Comparison of ENCODE assay signal across 21 cellular contexts in the genomic region with DNA sequence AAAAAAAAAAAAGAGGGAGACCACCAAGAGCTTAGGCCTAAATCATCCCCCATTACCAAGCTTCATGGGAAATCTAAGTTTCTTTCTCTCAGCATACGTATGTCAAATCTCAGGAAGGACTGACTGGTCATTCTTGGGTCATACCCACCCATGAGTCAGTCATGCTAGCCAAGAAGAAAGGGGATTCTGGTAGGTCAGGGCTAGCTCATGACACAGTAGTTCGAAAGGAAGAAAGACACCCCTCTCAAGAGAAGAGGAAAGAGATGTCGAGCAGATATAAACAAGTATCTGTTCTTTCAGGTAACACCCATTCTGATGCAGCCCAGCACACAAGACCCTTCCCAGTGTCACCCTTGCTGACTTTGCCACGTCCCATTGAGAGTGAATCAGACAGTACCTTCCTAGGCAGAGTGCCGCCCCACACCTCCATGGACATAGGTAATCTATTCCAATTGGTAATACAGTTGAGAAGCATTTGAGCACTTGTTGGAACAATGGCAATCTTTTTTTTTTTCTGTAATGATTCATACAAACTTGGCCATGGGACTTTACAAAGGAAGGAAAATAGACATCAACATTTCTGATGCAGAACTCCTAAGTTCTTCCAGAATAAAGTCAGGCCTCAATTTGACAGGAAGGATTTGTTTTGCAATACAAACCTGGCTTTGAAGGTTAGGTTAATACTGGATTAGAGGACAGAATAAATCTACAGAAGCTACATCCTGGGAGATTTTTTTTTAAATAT.
"Had no signal": no experiment of that assay in that cellular context is flagged by ENCODE, and none has a peak within 500 bp of the region (broad histone marks: within the 10 kb centered on the region; RNA-seq: fewer than 3 reads in every experiment).

No MANE protein-coding gene starts in this region.

- DNase-seq: activated CD4-positive, alpha-beta T cell treated with anti-CD3 and anti-CD28 coated beads for 48 hours; activated CD4-positive, CD25-positive, alpha-beta regulatory T cell; activated CD8-positive, alpha-beta T cell treated with anti-CD3 and anti-CD28 coated beads for 36 hours; activated naive CD4-positive, alpha-beta T cell treated with Interleukin-2 at 50 U/mL for 16 hours; activated naive CD8-positive, alpha-beta T cell treated with anti-CD3 and anti-CD28 coated beads, Interleukin-2, amount 10 ng/mL, durations not matched to agents 7 days and 5 days; activated T-cell treated with anti-CD3 and anti-CD28 coated beads, Interleukin-2, amount 50 U/mL, for 24 hours; colonic mucosa; esophagus squamous epithelium; hippocampal formation; stimulated activated CD4-positive, alpha-beta T cell treated with anti-CD3 and anti-CD28 coated beads, Interleukin-2, amount 100 ng/mL, for 24 hours had no signal

- H3K9me3 Mint-ChIP-seq: activated CD8-positive, alpha-beta T cell treated with anti-CD3 and anti-CD28 coated beads for 36 hours; activated naive CD8-positive, alpha-beta T cell treated with anti-CD3 and anti-CD28 coated beads, Interleukin-2, amount 10 ng/mL, durations not matched to agents 7 days and 5 days; activated T-cell treated with anti-CD3 and anti-CD28 coated beads, Interleukin-2, amount 50 U/mL, for 24 hours; activated T-helper 2 cell treated with anti-CD3 and anti-CD28 coated beads, Interferon-gamma antibody, Interleukin-2, Interleukin-4, amounts not matched to agents 10 μg/mL and 5 μg/mL and 100 μg/mL, durations not matched to agents 14 hours and 24 hours and 36 hours; central memory CD8-positive, alpha-beta T cell; natural killer cell treated with Interleukin-12 subunit alpha and Interleukin-12 subunit beta and Interleukin-15 and Interleukin-18, amount 100 ng/mL, for 72 hours; stimulated activated naive CD8-positive, alpha-beta T cell treated with anti-CD3 and anti-CD28 coated beads, Interleukin-15, Interleukin-2, amounts not matched to agents 100 ng/mL and 50 ng/mL, for 24 hours had no signal

- ATAC-seq: activated CD8-positive, alpha-beta T cell treated with anti-CD3 and anti-CD28 coated beads for 36 hours; foreskin keratinocyte; left lobe of liver; natural killer cell treated with Interleukin-12 subunit alpha and Interleukin-12 subunit beta and Interleukin-15 and Interleukin-18, amount 100 ng/mL, for 72 hours had no signal

- H3K9me3 ChIP-seq: colonic mucosa, esophagus squamous epithelium, tibial nerve had no signal

- H2AFZ ChIP-seq: parathyroid adenoma had no signal

- H3K4me1 ChIP-seq: colonic mucosa, foreskin keratinocyte, parathyroid adenoma, tibial nerve had no signal

- H3K79me2 ChIP-seq: parathyroid adenoma had no signal

- H3K27ac ChIP-seq: colonic mucosa, foreskin keratinocyte, parathyroid adenoma, tibial nerve had no signal

- H3K36me3 Mint-ChIP-seq: activated naive CD8-positive, alpha-beta T cell treated with anti-CD3 and anti-CD28 coated beads, Interleukin-2, amount 10 ng/mL, durations not matched to agents 7 days and 5 days; brain; mesothelial cell of epicardium; natural killer cell treated with Interleukin-12 subunit alpha and Interleukin-12 subunit beta and Interleukin-15 and Interleukin-18, amount 100 ng/mL, for 72 hours had no signal

- H3K27me3 Mint-ChIP-seq: activated T-cell treated with anti-CD3 and anti-CD28 coated beads, Interleukin-2, amount 50 U/mL, for 24 hours; natural killer cell treated with Interleukin-12 subunit alpha and Interleukin-12 subunit beta and Interleukin-15 and Interleukin-18, amount 100 ng/mL, for 72 hours; stimulated activated naive CD8-positive, alpha-beta T cell treated with anti-CD3 and anti-CD28 coated beads, Interleukin-15, Interleukin-2, amounts not matched to agents 100 ng/mL and 50 ng/mL, for 24 hours had no signal

- H3K9ac ChIP-seq: parathyroid adenoma had no signal

- H3K4me3 ChIP-seq: colonic mucosa, esophagus squamous epithelium, lung, tibial nerve had no signal

- H3K4me3 Mint-ChIP-seq: activated CD8-positive, alpha-beta T cell treated with anti-CD3 and anti-CD28 coated beads for 36 hours; activated naive CD8-positive, alpha-beta T cell treated with anti-CD3 and anti-CD28 coated beads, Interleukin-2, amount 10 ng/mL, durations not matched to agents 7 days and 5 days; activated T-cell treated with anti-CD3 and anti-CD28 coated beads, Interleukin-2, amount 50 U/mL, for 24 hours; brain; central memory CD8-positive, alpha-beta T cell; mesothelial cell of epicardium; natural killer cell treated with Interleukin-12 subunit alpha and Interleukin-12 subunit beta and Interleukin-15 and Interleukin-18, amount 100 ng/mL, for 72 hours; stimulated activated naive CD8-positive, alpha-beta T cell treated with anti-CD3 and anti-CD28 coated beads, Interleukin-15, Interleukin-2, amounts not matched to agents 100 ng/mL and 50 ng/mL, for 24 hours had no signal

- H3K4me1 Mint-ChIP-seq: activated naive CD8-positive, alpha-beta T cell treated with anti-CD3 and anti-CD28 coated beads, Interleukin-2, amount 10 ng/mL, durations not matched to agents 7 days and 5 days; brain; central memory CD8-positive, alpha-beta T cell; mesothelial cell of epicardium had no signal

- H3K27me3 ChIP-seq: colonic mucosa, esophagus squamous epithelium, foreskin keratinocyte, tibial nerve had no signal

- H3K27ac Mint-ChIP-seq: activated CD8-positive, alpha-beta T cell treated with anti-CD3 and anti-CD28 coated beads for 36 hours; activated naive CD8-positive, alpha-beta T cell treated with anti-CD3 and anti-CD28 coated beads, Interleukin-2, amount 10 ng/mL, durations not matched to agents 7 days and 5 days; activated T-cell treated with anti-CD3 and anti-CD28 coated beads, Interleukin-2, amount 50 U/mL, for 24 hours; activated T-helper 2 cell treated with anti-CD3 and anti-CD28 coated beads, Interferon-gamma antibody, Interleukin-2, Interleukin-4, amounts not matched to agents 10 μg/mL and 5 μg/mL and 100 μg/mL, durations not matched to agents 14 hours and 24 hours and 36 hours; brain; mesothelial cell of epicardium; stimulated activated naive CD8-positive, alpha-beta T cell treated with anti-CD3 and anti-CD28 coated beads, Interleukin-15, Interleukin-2, amounts not matched to agents 100 ng/mL and 50 ng/mL, for 24 hours had no signal
